In genomic region chr9:137305060-137305787, GRCh38 we compare ENCODE assay signal across 9 cellular contexts. TPM values are rescaled to one million over a fixed set of nuclear protein-coding genes. Genes with fewer than 3 reads are reported as not detected.
A peak's percentile ranks its signal among the peaks of the same experiment; 100 is the strongest.
DNase-seq lines count a peak whose midpoint lies in the region; ATAC-seq, FAIRE-seq and TF ChIP-seq lines count a peak whose summit lies in the region.
"Had no signal": no experiment of that assay in that cellular context is flagged by ENCODE, and none has a peak within 500 bp of the region (broad histone marks: within the 10 kb centered on the region; RNA-seq: fewer than 3 reads in every experiment).

No MANE protein-coding gene starts in this region.

- no peak for FAIRE-seq in bronchial epithelial cell (lab: Jason Lieb, UNC)

- no peaks in the 10 kb centered on the region for H3K27me3 ChIP-seq in bronchial epithelial cell (ENCODE audit: control insufficient read depth, insufficient read depth, low read length)
- H3K27me3 ChIP-seq in right lobe of liver = peaks cover 0 to 6% of the 10 kb centered on the region in 2 donors

- TF ChIP-seq CTCF in bronchial epithelial cell (IDR thresholded peaks at IDR 0.05; ENCODE audit: insufficient read depth, low read length, severe bottlenecking) (peak; percentile 47), right lobe of liver (IDR thresholded peaks at IDR 0.05) (peak in 1 of 4 donors; percentile 6)

- H3K4me3 ChIP-seq in bronchial epithelial cell (ENCODE audit: low read depth, low read length) (peak overlapping the region; percentile 13), right lobe of liver (no peak overlapping the region)
- H3K4me3 ChIP-seq: PC-9 had no signal

- H3K27ac ChIP-seq in right lobe of liver = peak overlapping the region; percentile 1 to 80 (median 43)
- H3K27ac ChIP-seq: PC-9 had no signal

- peak; percentile 14 for TF ChIP-seq POLR2A in right lobe of liver (IDR thresholded peaks at IDR 0.05)

- H3K9me3 ChIP-seq in right lobe of liver = no peaks in the 10 kb centered on the region

- DNase-seq in HT-29 (ENCODE audit: low spot score) = peak; percentile 38
- peak in 3 of 5 experiments; percentile 30 to 80 (median 49) for DNase-seq in T-helper 2 cell
- peak; percentile 55 for DNase-seq in bronchial epithelial cell (ENCODE audit: low read depth)
- peak; percentile 55 to 68 (median 67) for DNase-seq in right lobe of liver
- DNase-seq in stimulated activated CD8-positive, alpha-beta memory T cell treated with anti-CD3 and anti-CD28 coated beads, Interleukin-4, amount 100 ng/mL, for 48 hours = peak; percentile 77
- DNase-seq in ACHN = no peak

- in situ Hi-C loops in ACHN (cut with HindIII; ENCODE audit: low pct_ligation_motif_present, low pct_unique_long_range_greater_than_20kb, low sequenced_read_pairs) = no loop called here

- WGBS in right lobe of liver (ENCODE audit: insufficient coverage, low coverage, low lambda C conversion rate, missing lambda C conversion rate) = 34% methylated on average over 20 of the region's 36 CpGs

- intact Hi-C loops in right lobe of liver (cut with DNase I) = loop anchor here in 1 of 2 donors (10.0 kb wide), 1 partner anchor 100 kb away; no protein-coding TSS in a partner anchor

- H3K36me3 ChIP-seq in bronchial epithelial cell (ENCODE audit: control insufficient read depth, insufficient read depth, low read length) (no peaks in the 10 kb centered on the region), right lobe of liver (no peaks in the 10 kb centered on the region)

- ATAC-seq in right lobe of liver (peak; percentile 28 to 50 (median 36)), HG02642 (IDR thresholded peaks at IDR 0.05; ENCODE audit: poor library complexity, unreplicated experiment) (no peak), GM18907 (IDR thresholded peaks at IDR 0.05; ENCODE audit: unreplicated experiment) (no peak)

- H3K4me1 ChIP-seq in right lobe of liver = peaks cover 0 to 17% (median 0%) of the 10 kb centered on the region in 4 donors

RNA-seq across cellular contexts. Expression of gene NRARP, which starts 3.2 kb away (rescaled TPM):
- total RNA-seq in HT-29 (2014; rRNA removed; shearing (Covaris generic)) = 107 and 116 TPM in 2 replicates
- 3.4 and 14.5 TPM in 2 replicates for total RNA-seq in bronchial epithelial cell
- 1 to 10 TPM in 3 of 6 experiments, under 1 TPM in 3; 0.57 to 2.3 (median 0.98) TPM for total RNA-seq in right lobe of liver

RNA-seq across cellular contexts. Expression of gene TOR4A, which starts 27.7 kb away (rescaled TPM):
- total RNA-seq in HT-29 (2014; rRNA removed; shearing (Covaris generic)) = 210 and 226 TPM in 2 replicates
- total RNA-seq in bronchial epithelial cell (18.7 and 25.0 TPM in 2 replicates), right lobe of liver (1 to 10 TPM; 2.2 to 4.9 (median 3.7) TPM)

RNA-seq across cellular contexts. Expression of gene NELFB, which starts 50.1 kb away (rescaled TPM):
- 111 and 115 TPM in 2 replicates for total RNA-seq in HT-29 (2014; rRNA removed; shearing (Covaris generic))
- total RNA-seq in bronchial epithelial cell (59.8 and 67.9 TPM in 2 replicates), right lobe of liver (10 to 100 TPM; 15.6 to 21.6 (median 20.1) TPM)

RNA-seq across cellular contexts. Expression of gene STPG3, which starts 54.1 kb away (rescaled TPM):
- not detected in 2 replicates for total RNA-seq in HT-29 (2014; rRNA removed; shearing (Covaris generic))
- total RNA-seq in bronchial epithelial cell (not detected in 2 replicates), right lobe of liver (not detected)

Comparison
In these comparisons a context has a peak if more than half of its experiments do, and no peak if none do; other contexts are left out.
1. ATAC-seq: peak in right lobe of liver (4 of 4); none in HG02642 (single experiment) and GM18907 (single experiment).